Comparison of ENCODE assay signal across 28 cellular contexts in the genomic region with DNA sequence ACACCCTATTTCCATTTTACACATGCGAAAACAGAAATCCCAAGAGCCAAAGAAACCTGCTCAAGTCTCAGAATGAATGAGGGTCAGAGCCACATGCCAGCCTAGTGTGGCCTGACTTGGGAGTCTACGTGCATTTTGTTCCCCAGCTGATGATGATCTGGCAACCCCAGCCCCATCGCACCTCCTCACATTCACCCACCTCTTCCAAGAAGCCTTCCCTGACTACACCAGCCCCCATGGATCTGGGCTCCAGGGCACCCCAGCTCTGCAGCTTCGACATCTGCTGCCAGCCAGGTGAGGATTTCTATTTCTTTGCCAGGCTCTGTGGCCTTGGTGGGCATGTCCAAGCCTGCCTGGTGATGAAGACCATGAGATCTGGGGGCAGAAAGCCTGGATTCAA. TPM values are rescaled to one million over a fixed set of nuclear protein-coding genes. Genes with fewer than 3 reads are reported as not detected.
"Had no signal": no experiment of that assay in that cellular context is flagged by ENCODE, and none has a peak within 500 bp of the region (broad histone marks: within the 10 kb centered on the region; RNA-seq: fewer than 3 reads in every experiment).

No MANE protein-coding gene starts in this region.

- H3K4me1 ChIP-seq: ascending aorta, body of pancreas, Peyer's patch, SJSA1 had no signal

- H3K27ac ChIP-seq: ascending aorta, body of pancreas, cardiac muscle cell, Peyer's patch, RWPE1, SJSA1 had no signal

- H3K9me3 ChIP-seq: ascending aorta, body of pancreas, Peyer's patch, SJSA1 had no signal

- H3K4me3 ChIP-seq: ascending aorta, body of pancreas, cardiac muscle cell, Peyer's patch, SJSA1 had no signal

- H3K36me3 ChIP-seq: ascending aorta, cardiac muscle cell, Peyer's patch, SJSA1 had no signal

- H3K27me3 ChIP-seq: ascending aorta, body of pancreas, cardiac muscle cell, Peyer's patch had no signal

- ATAC-seq: activated naive CD8-positive, alpha-beta T cell treated with anti-CD3 and anti-CD28 coated beads, Interleukin-2, amount 50 U/mL, for 24 hours; activated T-cell treated with anti-CD3 and anti-CD28 coated beads, Interleukin-2, amount 50 U/mL, for 4 hours; body of pancreas; SK-N-SH treated with all-trans-retinoic acid at 6 μM for 48 hours; WTC11 had no signal

- DNase-seq: activated CD4-positive, alpha-beta T cell treated with anti-CD3 and anti-CD28 coated beads for 1 hour; activated CD4-positive, alpha-beta T cell treated with anti-CD3 and anti-CD28 coated beads, Interleukin-2, amount 10 ng/mL, durations not matched to agents 24 days and 14 days; activated CD4-positive, alpha-beta T cell treated with anti-CD3 and anti-CD28 coated beads, Interleukin-2, amount 50 U/mL, for 48 hours; activated CD8-positive, alpha-beta memory T cell treated with anti-CD3 and anti-CD28 coated beads for 24 hours; activated effector memory CD4-positive, alpha-beta T cell treated with anti-CD3 and anti-CD28 coated beads, Interleukin-2, amount 50 U/mL, for 16 hours; activated naive CD4-positive, alpha-beta T cell treated with Interleukin-2 at 50 U/mL for 16 hours; activated naive CD8-positive, alpha-beta T cell treated with anti-CD3 and anti-CD28 coated beads, Interleukin-2, amount 50 U/mL, for 24 hours; activated T-cell treated with anti-CD3 and anti-CD28 coated beads, Interleukin-2, amount 50 U/mL, for 4 hours; amniotic stem cell; body of pancreas; Karpas-422; MM.1S; NCI-H1105 treated with DMSO at 0.1 percent for 48 hours; NCI-H1436 treated with DMSO at 0.1 percent for 48 hours; NCI-H187; NCI-H2081; NCI-H2227 treated with DMSO at 0.1 percent for 48 hours; NCI-H446 treated with DMSO at 0.1 percent for 48 hours; NCI-H524 treated with DMSO at 0.1 percent for 48 hours; NCI-H82; Peyer's patch; SHP77 had no signal

RNA-seq across cellular contexts. Expression of a gene that starts 41.0 kb away (rescaled TPM):
- total RNA-seq: activated CD4-positive, alpha-beta T cell treated with anti-CD3 and anti-CD28 coated beads, Interleukin-2, amount 10 ng/mL, durations not matched to agents 24 days and 14 days; activated T-cell treated with anti-CD3 and anti-CD28 coated beads, Interleukin-2, amount 50 U/mL, for 4 hours; SJSA1 had no signal
